ENCODE assay signal across 8 cellular contexts in genomic region chr4:36351082-36351666, GRCh38.
DNase-seq lines count a peak whose midpoint lies in the region; ATAC-seq and TF ChIP-seq lines count a peak whose summit lies in the region.

No MANE protein-coding gene starts in this region.

- H3K27ac ChIP-seq in HEK293 (ENCODE audit: extremely low read depth, low read depth, low read length) = no peak overlapping the region
- no peak overlapping the region for H3K27ac ChIP-seq in caudate nucleus (ENCODE audit: low read depth, low read length)

- TF ChIP-seq CTCF in GM12801 (IDR thresholded peaks at IDR 0.05; ENCODE audit: extremely low read depth, insufficient read length) = peak; percentile 19
- no peak for TF ChIP-seq CTCF in HEK293 (tag by site-specific recombination; IDR thresholded peaks at IDR 0.05)

- ATAC-seq in left lobe of liver = peak; percentile 88
- ATAC-seq in HG02571 (IDR thresholded peaks at IDR 0.05; ENCODE audit: unreplicated experiment) = no peak

- no peak overlapping the region for H3K4me3 ChIP-seq in HEK293 (ENCODE audit: low read depth, low read length)

- no peaks in the 10 kb centered on the region for H3K9me3 ChIP-seq in HEK293 (ENCODE audit: control insufficient read depth, insufficient read depth, low read depth, low read length)

- no peaks in the 10 kb centered on the region for H3K36me3 ChIP-seq in HEK293 (ENCODE audit: control insufficient read depth in 2 of 2, insufficient read depth in 1 of 2, low read length in 2 of 2)

- no peaks in the 10 kb centered on the region for H3K4me1 ChIP-seq in HEK293 (ENCODE audit: control insufficient read depth, insufficient read depth, low read length)

- DNase-seq in NCI-H1105 treated with DMSO at 0.1 percent for 48 hours (lab: John Stamatoyannopoulos, UW) (peak; percentile 30), caudate nucleus (lab: John Stamatoyannopoulos, UW) (peak in 54 of 61 donors; percentile 1 to 85 (median 38)), left lobe of liver (ENCODE audit: low spot score) (peak; percentile 60)
- DNase-seq in activated CD4-positive, CD25-positive, alpha-beta regulatory T cell treated with anti-CD3 and anti-CD28 coated beads, Interleukin-2, amount 50 U/mL, for 16 hours (ENCODE audit: low read depth, low spot score) = peak; percentile 55
- DNase-seq in stimulated activated CD4-positive, alpha-beta T cell treated with anti-CD3 and anti-CD28 coated beads, TNF-alpha, amount 100 ng/mL, for 48 hours (ENCODE audit: low read depth in 3 of 3) = peak; percentile 48 to 53 (median 53)

- CTCF ChIA-PET in HEK293 (lab: Yijun Ruan, JAX) = interaction anchor here (0.9 kb wide), 2 partner anchors 50 to 1030 kb away, joined by 3 to 4 read pairs; no protein-coding TSS in a partner anchor

- POLR2A ChIA-PET in HEK293 (lab: Yijun Ruan, JAX) = no interaction called here

TF ChIP-seq in HEK293, 187 proteins besides CTCF, POLR2A, EP300 and RAD21:
- TF ChIP-seq ZNF654 (tag by site-specific recombination; IDR thresholded peaks at IDR 0.05; ENCODE audit: low read depth) = peak; percentile 56
- TF ChIP-seq ZNF350 (tag by site-specific recombination; IDR thresholded peaks at IDR 0.05) = no peak
